ENCODE assay signal across 8 cellular contexts in the genomic region with DNA sequence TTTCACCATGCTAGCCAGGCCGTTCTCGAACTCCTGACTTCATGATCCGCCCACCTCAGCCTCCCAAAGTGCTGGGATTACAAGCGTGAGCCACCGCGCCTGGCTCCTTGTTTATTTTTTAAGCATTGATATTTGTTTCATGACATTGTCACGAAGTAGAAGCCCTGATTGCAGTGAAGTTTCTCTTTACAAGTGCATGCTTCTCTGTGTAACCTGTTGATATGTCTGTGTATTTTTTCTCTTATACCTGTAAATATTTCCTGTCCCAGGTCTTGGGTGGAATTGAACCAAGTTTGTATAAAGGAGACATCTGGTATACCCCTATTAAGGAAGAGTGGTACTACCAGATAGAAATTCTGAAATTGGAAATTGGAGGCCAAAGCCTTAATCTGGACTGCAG.
"Had no signal": no experiment of that assay in that cellular context is flagged by ENCODE, and none has a peak within 500 bp of the region (broad histone marks: within the 10 kb centered on the region; RNA-seq: fewer than 3 reads in every experiment).

No MANE protein-coding gene starts in this region.

- H3K27ac ChIP-seq: HL-60, KMS-11 had no signal

- H3K4me3 Mint-ChIP-seq: GM23338, H9, HFFc6, IgD-negative memory B cell had no signal

- H3K9ac ChIP-seq: KMS-11 had no signal

- DNase-seq: H9, HCEC 1CT, HFFc6, KBM-7 had no signal

- H2AFZ ChIP-seq: GM23338 had no signal

- H3K4me3 ChIP-seq: GM23338 had no signal

- H3K27ac Mint-ChIP-seq: GM23338, HFFc6, IgD-negative memory B cell had no signal

- H3K9me3 Mint-ChIP-seq: GM23338, H9, IgD-negative memory B cell had no signal

- H3K4me2 ChIP-seq: GM23338, KMS-11 had no signal

- H3K27me3 Mint-ChIP-seq: IgD-negative memory B cell had no signal
